Comparison of ENCODE assay signal across 8 cellular contexts in genomic region chr2:58240938-58241755, GRCh38. TPM values are rescaled to one million over a fixed set of nuclear protein-coding genes. Genes with fewer than 3 reads are reported as not detected.
DNase-seq lines count a peak whose midpoint lies in the region; ATAC-seq, FAIRE-seq and TF ChIP-seq lines count a peak whose summit lies in the region.

Gene FANCL, minus strand, starts transcription at chr2:58241325. Its CDS starts 12 bp downstream, at chr2:58241313.

- no peaks in the 10 kb centered on the region for H3K9me3 Mint-ChIP-seq in chondrocyte (ENCODE audit: low read depth)

- DNase-seq in Ammon's horn (ENCODE audit: low spot score) (peak; percentile 88), NCI-H446 treated with DMSO at 0.1 percent for 48 hours (lab: John Stamatoyannopoulos, UW) (peak; percentile 86), chondrocyte (ENCODE audit: low spot score) (peak; percentile 94), kidney (peak; percentile 95)
- peak; percentile 81 for DNase-seq in activated CD4-positive, CD25-positive, alpha-beta regulatory T cell treated with anti-CD3 and anti-CD28 coated beads, Interleukin-2, amount 50 U/mL, for 72 hours
- DNase-seq in stimulated activated CD4-positive, alpha-beta T cell treated with anti-CD3 and anti-CD28 coated beads, Interleukin-15, amount 100 ng/mL, for 1 hour (ENCODE audit: low read depth in 1 of 2, low spot score in 1 of 2), result peak; percentile 32 to 50

- peak within 1 kb of the TSS; percentile 91 for H3K27ac Mint-ChIP-seq in chondrocyte (ENCODE audit: unreplicated experiment)

- peak within 1 kb of the TSS; percentile 63 to 86 for H3K9ac ChIP-seq in kidney (ENCODE audit: low read length in 2 of 2)

- peaks cover 15% of the 10 kb centered on the region for H3K4me1 Mint-ChIP-seq in chondrocyte (ENCODE audit: low read depth)

- no peaks in the 10 kb centered on the region for H3K36me3 ChIP-seq in kidney (ENCODE audit: control insufficient read depth in 1 of 2, insufficient read depth in 2 of 2, low read length in 2 of 2)

- peak within 1 kb of the TSS; percentile 79 to 93 for H3K4me3 ChIP-seq in kidney (ENCODE audit: low read length in 2 of 2)

- peaks cover 4 to 6% of the 10 kb centered on the region in 2 donors for H3K4me1 ChIP-seq in kidney (ENCODE audit: control insufficient read depth in 1 of 2, insufficient read depth in 1 of 2, low read depth in 1 of 2, low read length in 2 of 2)

- peak within 1 kb of the TSS; percentile 93 for H3K4me3 Mint-ChIP-seq in chondrocyte (ENCODE audit: unreplicated experiment)

- peak; percentile 91 for TF ChIP-seq POLR2A in GM19099 (IDR thresholded peaks at IDR 0.05; ENCODE audit: extremely low read depth, insufficient read length, low read depth)

- no peaks in the 10 kb centered on the region for H3K36me3 Mint-ChIP-seq in chondrocyte (ENCODE audit: low read depth)

- peak; percentile 72 for ATAC-seq in HG03378 (IDR thresholded peaks at IDR 0.05; ENCODE audit: unreplicated experiment)

- TF ChIP-seq CTCF in chondrocyte (IDR thresholded peaks at IDR 0.05) (no peak), kidney (IDR thresholded peaks at IDR 0.05; ENCODE audit: borderline replicate concordance, extremely low read depth, insufficient read depth) (no peak)

- intact Hi-C loops in kidney (cut with DNase I), result no loop called here

- FAIRE-seq in kidney (lab: Jason Lieb, UNC), result no peak

- peak within 1 kb of the TSS; percentile 65 to 88 for H3K27ac ChIP-seq in kidney (ENCODE audit: low read depth in 2 of 2, low read length in 2 of 2)

- H3K27me3 Mint-ChIP-seq in chondrocyte (ENCODE audit: low read depth), result no peaks in the 10 kb centered on the region

- H3K9me3 ChIP-seq in kidney (ENCODE audit: control insufficient read depth in 1 of 2, low read length in 2 of 2), result no peaks in the 10 kb centered on the region

RNA-seq across cellular contexts. Expression of gene FANCL, which starts in this region (rescaled TPM):
- 8.6 to 22.1 TPM (median 10.2 TPM) in 3 replicates for total RNA-seq in chondrocyte
- total RNA-seq in kidney, result 20.0 TPM
- polyA plus RNA-seq in kidney (ENCODE audit: insufficient read depth, low read depth, low replicate concordance), result 13.4 TPM

Comparison
In these comparisons a context has a peak if more than half of its experiments do, and no peak if none do; other contexts are left out.
1. Peak in every context shown above with its lines: DNase-seq, ATAC-seq, H3K4me3 ChIP-seq and H3K27ac ChIP-seq.
2. DNase-seq: peak in every context shown above with its lines; median percentile 95 in kidney; 94 in chondrocyte; 88 in Ammon's horn; 86 in NCI-H446 treated with DMSO at 0.1 percent for 48 hours; 81 in activated CD4-positive, CD25-positive, alpha-beta regulatory T cell treated with anti-CD3 and anti-CD28 coated beads, Interleukin-2, amount 50 U/mL, for 72 hours; 41 in stimulated activated CD4-positive, alpha-beta T cell treated with anti-CD3 and anti-CD28 coated beads, Interleukin-15, amount 100 ng/mL, for 1 hour.